Comparison of ENCODE assay signal across 8 cellular contexts in genomic region chr9:127770905-127771569, GRCh38.
DNase-seq lines count a peak whose midpoint lies in the region; ATAC-seq and TF ChIP-seq lines count a peak whose summit lies in the region.

No MANE protein-coding gene starts in this region.

- H3K4me3 ChIP-seq in AG10803 (ENCODE audit: low read length) (peak overlapping the region; percentile 56), choroid plexus epithelial cell (ENCODE audit: low read depth, low read length) (peak overlapping the region; percentile 58)

- peak; percentile 94 for DNase-seq in AG10803 (ENCODE audit: low read depth)
- peak; percentile 92 for DNase-seq in NCI-H345 treated with DMSO at 0.1 percent for 48 hours (lab: John Stamatoyannopoulos, UW; ENCODE audit: unreplicated experiment)
- peak; percentile 96 for DNase-seq in activated CD4-positive, alpha-beta T cell treated with anti-CD3 and anti-CD28 coated beads for 1 hour
- peak; percentile 99 for DNase-seq in choroid plexus epithelial cell (ENCODE audit: low read depth)
- peak; percentile 95 for DNase-seq in kidney glomerular epithelial cell (lab: John Stamatoyannopoulos, UW)
- peak; percentile 99 for DNase-seq in stimulated activated CD4-positive, alpha-beta T cell treated with anti-CD3 and anti-CD28 coated beads, Interleukin-15, amount 100 ng/mL, for 24 hours

- TF ChIP-seq CTCF in AG10803 (conservative IDR thresholded peaks at IDR 0.05; ENCODE audit: low read length) (no peak), choroid plexus epithelial cell (conservative IDR thresholded peaks at IDR 0.05; ENCODE audit: low read depth, low read length) (no peak)

- ATAC-seq in GM19035 (IDR thresholded peaks at IDR 0.05; ENCODE audit: unreplicated experiment): peak; percentile 87
- ATAC-seq in HG03342 (IDR thresholded peaks at IDR 0.05; ENCODE audit: unreplicated experiment): peak; percentile 90

Comparison
In these comparisons a context has a peak if more than half of its experiments do, and no peak if none do; other contexts are left out.
1. Peak in every context shown above with its lines: DNase-seq, ATAC-seq and H3K4me3 ChIP-seq.